Comparison of ENCODE assay signal across 10 cellular contexts in genomic region chr16:75064403-75065148, GRCh38. TPM values are rescaled to one million over a fixed set of nuclear protein-coding genes. Genes with fewer than 3 reads are reported as not detected.
A peak's percentile ranks its signal among the peaks of the same experiment; 100 is the strongest.
DNase-seq lines count a peak whose midpoint lies in the region; ATAC-seq, FAIRE-seq and TF ChIP-seq lines count a peak whose summit lies in the region.
"Had no signal": no experiment of that assay in that cellular context is flagged by ENCODE, and none has a peak within 500 bp of the region (broad histone marks: within the 10 kb centered on the region; RNA-seq: fewer than 3 reads in every experiment).

No MANE protein-coding gene starts in this region.

- no peaks in the 10 kb centered on the region for H3K27me3 Mint-ChIP-seq in activated naive CD8-positive, alpha-beta T cell treated with anti-CD3 and anti-CD28 coated beads for 36 hours

- peaks cover 26% of the 10 kb centered on the region for H3K4me1 Mint-ChIP-seq in activated naive CD8-positive, alpha-beta T cell treated with anti-CD3 and anti-CD28 coated beads for 36 hours

- ATAC-seq in pancreas (peak; percentile 41 to 72 (median 62)), HG03442 (IDR thresholded peaks at IDR 0.05; ENCODE audit: unreplicated experiment) (no peak), foreskin keratinocyte (no peak), Right ventricle myocardium superior (ENCODE audit: poor library complexity) (no peak)

- TF ChIP-seq CTCF in pancreas (IDR thresholded peaks at IDR 0.05) = no peak
- TF ChIP-seq CTCF in foreskin keratinocyte (conservative IDR thresholded peaks at IDR 0.05) = no peak

- H3K36me3 ChIP-seq in pancreas = no peaks in the 10 kb centered on the region

- H3K4me1 ChIP-seq in pancreas (peaks cover 0 to 5% (median 0%) of the 10 kb centered on the region in 3 donors), foreskin keratinocyte (no peaks in the 10 kb centered on the region)

- no peak overlapping the region for H3K4me3 ChIP-seq in pancreas

- WGBS in pancreas, 2 donors = 60 to 65% methylated on average over 15 of the region's 15 CpGs

- H3K27ac Mint-ChIP-seq in activated naive CD8-positive, alpha-beta T cell treated with anti-CD3 and anti-CD28 coated beads for 36 hours = no peak overlapping the region

- H3K9me3 ChIP-seq in pancreas = no peaks in the 10 kb centered on the region

- no peaks in the 10 kb centered on the region for H3K27me3 ChIP-seq in pancreas
- no peaks in the 10 kb centered on the region for H3K27me3 ChIP-seq in foreskin keratinocyte

- FAIRE-seq in GM19239 (lab: Jason Lieb, UNC) (peak; percentile 8), pancreas (lab: Jason Lieb, UNC) (no peak)

- intact Hi-C loops in pancreas (cut with DNase I) (no loop called here), Right ventricle myocardium superior (cut with DNase I) (no loop called here)

- H3K9me3 Mint-ChIP-seq in activated naive CD8-positive, alpha-beta T cell treated with anti-CD3 and anti-CD28 coated beads for 36 hours = no peaks in the 10 kb centered on the region

- H3K4me3 Mint-ChIP-seq in activated naive CD8-positive, alpha-beta T cell treated with anti-CD3 and anti-CD28 coated beads for 36 hours = peak overlapping the region; percentile 58

- DNase-seq in GM19239 (ENCODE audit: insufficient read length, low spot score) (no peak), NCI-H510A (lab: John Stamatoyannopoulos, UW) (peak; percentile 60), pancreas (no peak), foreskin keratinocyte (no peak), Right ventricle myocardium superior (no peak), NCI-H2107 (lab: John Stamatoyannopoulos, UW) (no peak)
- peak; percentile 11 for DNase-seq in activated naive CD8-positive, alpha-beta T cell treated with anti-CD3 and anti-CD28 coated beads for 36 hours
- DNase-seq: hippocampal formation had no signal

- peaks cover 3% of the 10 kb centered on the region for H3K36me3 Mint-ChIP-seq in activated naive CD8-positive, alpha-beta T cell treated with anti-CD3 and anti-CD28 coated beads for 36 hours

- H3K27ac ChIP-seq in pancreas (peak overlapping the region in 1 of 4 donors; percentile 15), foreskin keratinocyte (no peak overlapping the region)
- H3K27ac ChIP-seq: KMS-11 had no signal

RNA-seq across cellular contexts. Expression of gene LDHD, which starts 52.0 kb away (rescaled TPM):
- total RNA-seq in activated naive CD8-positive, alpha-beta T cell treated with anti-CD3 and anti-CD28 coated beads for 36 hours = not detected
- total RNA-seq in pancreas (10 to 100 TPM in 2 of 6 donors, 1 to 10 TPM in 4; 6.9 to 12.2 (median 8.6) TPM), foreskin keratinocyte (0.48 and 0.49 TPM in 2 replicates), Right ventricle myocardium superior (84.7 TPM)
- polyA plus RNA-seq in pancreas (10 to 100 TPM; 15.8 to 20.3 TPM), foreskin keratinocyte (0.45 and 0.50 TPM in 2 replicates)

Comparison
In these comparisons a context has a peak if more than half of its experiments do, and no peak if none do; other contexts are left out.
1. DNase-seq: peak in NCI-H510A (single experiment) and activated naive CD8-positive, alpha-beta T cell treated with anti-CD3 and anti-CD28 coated beads for 36 hours (single experiment); none in GM19239 (single experiment), pancreas (0 of 6), foreskin keratinocyte (0 of 2), Right ventricle myocardium superior (single experiment) and NCI-H2107 (single experiment).
2. ATAC-seq: peak in pancreas (4 of 4); none in HG03442 (single experiment), foreskin keratinocyte (single experiment) and Right ventricle myocardium superior (single experiment).